ENCODE assay signal across 1 cellular context in the genomic region with DNA sequence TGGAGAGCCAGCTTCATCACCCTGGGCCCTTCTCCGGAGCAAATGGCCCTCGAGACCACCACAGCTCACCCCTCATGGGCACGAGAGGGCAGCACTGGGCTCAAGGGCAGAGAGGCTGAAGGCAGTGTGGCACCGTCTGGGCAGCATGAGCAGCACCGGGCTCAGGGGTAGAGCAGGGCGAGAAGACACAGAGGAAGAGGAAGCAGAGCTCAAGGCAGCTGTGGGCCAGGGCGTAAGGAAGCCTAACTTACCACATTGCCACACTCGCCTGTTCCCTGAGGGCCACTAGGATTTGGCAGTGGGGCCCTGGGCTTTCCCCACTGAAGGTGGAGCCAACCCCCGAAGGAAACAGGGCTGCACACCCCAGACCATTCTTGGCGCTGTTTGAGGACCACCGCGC.
TF ChIP-seq lines count a peak whose summit lies in the region.

No MANE protein-coding gene starts in this region.

TF ChIP-seq in GM12878, 131 proteins besides CTCF, POLR2A, EP300 and RAD21:
- TF ChIP-seq CHD1 (IDR thresholded peaks at IDR 0.05; ENCODE audit: low read depth, low read length), result no peak
- no peak for TF ChIP-seq TCF12 (IDR thresholded peaks at IDR 0.05; ENCODE audit: low read depth, low read length)
- TF ChIP-seq KLF5 (IDR thresholded peaks at IDR 0.05; ENCODE audit: partially characterized antibody), result no peak
- no peak for TF ChIP-seq STAT3 (IDR thresholded peaks at IDR 0.05; ENCODE audit: low read depth, low read length)
- no peak for TF ChIP-seq DPF2 (IDR thresholded peaks at IDR 0.05)
- TF ChIP-seq POU2F2 (IDR thresholded peaks at IDR 0.05; ENCODE audit: borderline replicate concordance, low read depth, low read length), result no peak
- TF ChIP-seq SMARCA5 (IDR thresholded peaks at IDR 0.05), result no peak
- TF ChIP-seq, protein P1, sequence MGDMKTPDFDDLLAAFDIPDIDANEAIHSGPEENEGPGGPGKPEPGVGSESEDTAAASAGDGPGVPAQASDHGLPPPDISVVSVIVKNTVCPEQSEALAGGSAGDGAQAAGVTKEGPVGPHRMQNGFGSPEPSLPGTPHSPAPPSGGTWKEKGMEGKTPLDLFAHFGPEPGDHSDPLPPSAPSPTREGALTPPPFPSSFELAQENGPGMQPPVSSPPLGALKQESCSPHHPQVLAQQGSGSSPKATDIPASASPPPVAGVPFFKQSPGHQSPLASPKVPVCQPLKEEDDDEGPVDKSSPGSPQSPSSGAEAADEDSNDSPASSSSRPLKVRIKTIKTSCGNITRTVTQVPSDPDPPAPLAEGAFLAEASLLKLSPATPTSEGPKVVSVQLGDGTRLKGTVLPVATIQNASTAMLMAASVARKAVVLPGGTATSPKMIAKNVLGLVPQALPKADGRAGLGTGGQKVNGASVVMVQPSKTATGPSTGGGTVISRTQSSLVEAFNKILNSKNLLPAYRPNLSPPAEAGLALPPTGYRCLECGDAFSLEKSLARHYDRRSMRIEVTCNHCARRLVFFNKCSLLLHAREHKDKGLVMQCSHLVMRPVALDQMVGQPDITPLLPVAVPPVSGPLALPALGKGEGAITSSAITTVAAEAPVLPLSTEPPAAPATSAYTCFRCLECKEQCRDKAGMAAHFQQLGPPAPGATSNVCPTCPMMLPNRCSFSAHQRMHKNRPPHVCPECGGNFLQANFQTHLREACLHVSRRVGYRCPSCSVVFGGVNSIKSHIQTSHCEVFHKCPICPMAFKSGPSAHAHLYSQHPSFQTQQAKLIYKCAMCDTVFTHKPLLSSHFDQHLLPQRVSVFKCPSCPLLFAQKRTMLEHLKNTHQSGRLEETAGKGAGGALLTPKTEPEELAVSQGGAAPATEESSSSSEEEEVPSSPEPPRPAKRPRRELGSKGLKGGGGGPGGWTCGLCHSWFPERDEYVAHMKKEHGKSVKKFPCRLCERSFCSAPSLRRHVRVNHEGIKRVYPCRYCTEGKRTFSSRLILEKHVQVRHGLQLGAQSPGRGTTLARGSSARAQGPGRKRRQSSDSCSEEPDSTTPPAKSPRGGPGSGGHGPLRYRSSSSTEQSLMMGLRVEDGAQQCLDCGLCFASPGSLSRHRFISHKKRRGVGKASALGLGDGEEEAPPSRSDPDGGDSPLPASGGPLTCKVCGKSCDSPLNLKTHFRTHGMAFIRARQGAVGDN (IDR thresholded peaks at IDR 0.05), result no peak
- no peak for TF ChIP-seq ZBED1 (IDR thresholded peaks at IDR 0.05; ENCODE audit: borderline replicate concordance)
